ENCODE assay signal across 1 cellular context in the genomic region with DNA sequence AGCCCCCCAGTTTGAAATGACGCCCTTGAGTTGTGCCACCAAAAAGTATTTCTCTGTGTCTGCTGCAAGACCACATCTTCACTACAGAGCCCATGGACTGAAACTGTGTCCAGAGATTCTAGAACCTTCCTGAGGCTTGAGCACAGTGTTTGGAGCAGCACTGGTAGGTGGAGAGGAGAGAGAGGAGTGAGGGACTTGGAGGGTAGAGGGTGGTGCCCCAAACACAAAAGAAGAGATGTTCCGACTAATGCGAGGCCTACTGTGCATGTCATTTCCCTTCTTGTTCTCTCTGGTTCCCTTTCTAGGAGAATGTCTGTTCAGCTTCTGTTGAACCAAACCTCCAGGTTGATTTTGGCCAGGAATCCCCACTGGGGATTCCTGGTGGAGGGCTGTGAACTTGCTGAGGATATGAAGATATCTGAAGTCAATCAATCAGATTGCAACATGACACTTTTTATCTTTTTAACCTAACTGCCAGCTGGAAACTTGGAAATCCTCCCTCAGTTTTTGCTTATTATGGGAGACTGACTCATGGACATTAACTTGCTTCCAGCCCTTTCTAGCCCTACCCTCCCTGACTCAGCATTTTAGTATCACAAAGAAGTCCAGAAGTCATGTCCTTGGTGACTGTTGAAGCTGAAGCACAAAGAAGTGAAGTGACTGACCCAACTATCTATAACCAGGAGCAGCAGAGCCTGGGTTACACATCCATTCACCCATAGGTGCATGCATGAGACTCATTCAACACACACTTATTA.
TF ChIP-seq lines count a peak whose summit lies in the region.

No MANE protein-coding gene starts in this region.

TF ChIP-seq in K562, 482 proteins besides CTCF, POLR2A, EP300 and RAD21 (continued from another document and continues in another):
- TF ChIP-seq, protein P1, sequence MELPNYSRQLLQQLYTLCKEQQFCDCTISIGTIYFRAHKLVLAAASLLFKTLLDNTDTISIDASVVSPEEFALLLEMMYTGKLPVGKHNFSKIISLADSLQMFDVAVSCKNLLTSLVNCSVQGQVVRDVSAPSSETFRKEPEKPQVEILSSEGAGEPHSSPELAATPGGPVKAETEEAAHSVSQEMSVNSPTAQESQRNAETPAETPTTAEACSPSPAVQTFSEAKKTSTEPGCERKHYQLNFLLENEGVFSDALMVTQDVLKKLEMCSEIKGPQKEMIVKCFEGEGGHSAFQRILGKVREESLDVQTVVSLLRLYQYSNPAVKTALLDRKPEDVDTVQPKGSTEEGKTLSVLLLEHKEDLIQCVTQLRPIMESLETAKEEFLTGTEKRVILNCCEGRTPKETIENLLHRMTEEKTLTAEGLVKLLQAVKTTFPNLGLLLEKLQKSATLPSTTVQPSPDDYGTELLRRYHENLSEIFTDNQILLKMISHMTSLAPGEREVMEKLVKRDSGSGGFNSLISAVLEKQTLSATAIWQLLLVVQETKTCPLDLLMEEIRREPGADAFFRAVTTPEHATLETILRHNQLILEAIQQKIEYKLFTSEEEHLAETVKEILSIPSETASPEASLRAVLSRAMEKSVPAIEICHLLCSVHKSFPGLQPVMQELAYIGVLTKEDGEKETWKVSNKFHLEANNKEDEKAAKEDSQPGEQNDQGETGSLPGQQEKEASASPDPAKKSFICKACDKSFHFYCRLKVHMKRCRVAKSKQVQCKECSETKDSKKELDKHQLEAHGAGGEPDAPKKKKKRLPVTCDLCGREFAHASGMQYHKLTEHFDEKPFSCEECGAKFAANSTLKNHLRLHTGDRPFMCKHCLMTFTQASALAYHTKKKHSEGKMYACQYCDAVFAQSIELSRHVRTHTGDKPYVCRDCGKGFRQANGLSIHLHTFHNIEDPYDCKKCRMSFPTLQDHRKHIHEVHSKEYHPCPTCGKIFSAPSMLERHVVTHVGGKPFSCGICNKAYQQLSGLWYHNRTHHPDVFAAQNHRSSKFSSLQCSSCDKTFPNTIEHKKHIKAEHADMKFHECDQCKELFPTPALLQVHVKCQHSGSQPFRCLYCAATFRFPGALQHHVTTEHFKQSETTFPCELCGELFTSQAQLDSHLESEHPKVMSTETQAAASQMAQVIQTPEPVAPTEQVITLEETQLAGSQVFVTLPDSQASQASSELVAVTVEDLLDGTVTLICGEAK (IDR thresholded peaks at IDR 0.05), result no peak
- TF ChIP-seq, protein P1 (CRISPR knock-in tag; IDR thresholded peaks at IDR 0.05), result no peak
- TF ChIP-seq, protein P2, sequence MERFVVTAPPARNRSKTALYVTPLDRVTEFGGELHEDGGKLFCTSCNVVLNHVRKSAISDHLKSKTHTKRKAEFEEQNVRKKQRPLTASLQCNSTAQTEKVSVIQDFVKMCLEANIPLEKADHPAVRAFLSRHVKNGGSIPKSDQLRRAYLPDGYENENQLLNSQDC (CRISPR knock-in tag; IDR thresholded peaks at IDR 0.05), result no peak
- TF ChIP-seq PYGO2 (tag; IDR thresholded peaks at IDR 0.05) (0 out of 2 replicates have a peak, but pooled peaks have one; percentile 13), GATAD2B (IDR thresholded peaks at IDR 0.05; ENCODE audit: borderline replicate concordance) (peak; percentile 74; the same call in 1 of the 2 replicates), IFI16 (CRISPR knock-in tag; IDR thresholded peaks at IDR 0.05) (no peak), CBFA2T2 (conservative IDR thresholded peaks at IDR 0.05) (peak; percentile 57), JUND (IDR thresholded peaks at IDR 0.05; ENCODE audit: borderline replicate concordance, low read depth, low read length) (peak; percentile 93), JUND (tag; IDR thresholded peaks at IDR 0.05; ENCODE audit: borderline replicate concordance, low read depth, low read length) (peak; percentile 81; the same call in 2 of the 3 replicates), ZSCAN32 (CRISPR knock-in tag; IDR thresholded peaks at IDR 0.05) (no peak), BMI1 (IDR thresholded peaks at IDR 0.05; ENCODE audit: low read length) (no peak), PCBP1 (IDR thresholded peaks at IDR 0.05; ENCODE audit: low read depth, low read length, poor library complexity, severe bottlenecking) (no peak), POLR2AphosphoS5 (IDR thresholded peaks at IDR 0.05; ENCODE audit: control insufficient read depth, insufficient read depth, low read depth, low read length) (0 out of 2 replicates have a peak, but pooled peaks have one; percentile 34), NFATC3 (IDR thresholded peaks at IDR 0.05) (no peak), ZNF347 (CRISPR knock-in tag; IDR thresholded peaks at IDR 0.05; ENCODE audit: low read depth) (no peak)
- TF ChIP-seq, protein P3, sequence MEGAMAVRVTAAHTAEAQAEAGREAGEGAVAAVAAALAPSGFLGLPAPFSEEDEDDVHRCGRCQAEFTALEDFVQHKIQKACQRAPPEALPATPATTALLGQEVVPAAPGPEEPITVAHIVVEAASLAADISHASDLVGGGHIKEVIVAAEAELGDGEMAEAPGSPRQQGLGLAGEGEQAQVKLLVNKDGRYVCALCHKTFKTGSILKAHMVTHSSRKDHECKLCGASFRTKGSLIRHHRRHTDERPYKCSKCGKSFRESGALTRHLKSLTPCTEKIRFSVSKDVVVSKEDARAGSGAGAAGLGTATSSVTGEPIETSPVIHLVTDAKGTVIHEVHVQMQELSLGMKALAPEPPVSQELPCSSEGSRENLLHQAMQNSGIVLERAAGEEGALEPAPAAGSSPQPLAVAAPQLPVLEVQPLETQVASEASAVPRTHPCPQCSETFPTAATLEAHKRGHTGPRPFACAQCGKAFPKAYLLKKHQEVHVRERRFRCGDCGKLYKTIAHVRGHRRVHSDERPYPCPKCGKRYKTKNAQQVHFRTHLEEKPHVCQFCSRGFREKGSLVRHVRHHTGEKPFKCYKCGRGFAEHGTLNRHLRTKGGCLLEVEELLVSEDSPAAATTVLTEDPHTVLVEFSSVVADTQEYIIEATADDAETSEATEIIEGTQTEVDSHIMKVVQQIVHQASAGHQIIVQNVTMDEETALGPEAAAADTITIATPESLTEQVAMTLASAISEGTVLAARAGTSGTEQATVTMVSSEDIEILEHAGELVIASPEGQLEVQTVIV (CRISPR knock-in tag; IDR thresholded peaks at IDR 0.05; ENCODE audit: borderline replicate concordance), result no peak
- TF ChIP-seq, protein P4, sequence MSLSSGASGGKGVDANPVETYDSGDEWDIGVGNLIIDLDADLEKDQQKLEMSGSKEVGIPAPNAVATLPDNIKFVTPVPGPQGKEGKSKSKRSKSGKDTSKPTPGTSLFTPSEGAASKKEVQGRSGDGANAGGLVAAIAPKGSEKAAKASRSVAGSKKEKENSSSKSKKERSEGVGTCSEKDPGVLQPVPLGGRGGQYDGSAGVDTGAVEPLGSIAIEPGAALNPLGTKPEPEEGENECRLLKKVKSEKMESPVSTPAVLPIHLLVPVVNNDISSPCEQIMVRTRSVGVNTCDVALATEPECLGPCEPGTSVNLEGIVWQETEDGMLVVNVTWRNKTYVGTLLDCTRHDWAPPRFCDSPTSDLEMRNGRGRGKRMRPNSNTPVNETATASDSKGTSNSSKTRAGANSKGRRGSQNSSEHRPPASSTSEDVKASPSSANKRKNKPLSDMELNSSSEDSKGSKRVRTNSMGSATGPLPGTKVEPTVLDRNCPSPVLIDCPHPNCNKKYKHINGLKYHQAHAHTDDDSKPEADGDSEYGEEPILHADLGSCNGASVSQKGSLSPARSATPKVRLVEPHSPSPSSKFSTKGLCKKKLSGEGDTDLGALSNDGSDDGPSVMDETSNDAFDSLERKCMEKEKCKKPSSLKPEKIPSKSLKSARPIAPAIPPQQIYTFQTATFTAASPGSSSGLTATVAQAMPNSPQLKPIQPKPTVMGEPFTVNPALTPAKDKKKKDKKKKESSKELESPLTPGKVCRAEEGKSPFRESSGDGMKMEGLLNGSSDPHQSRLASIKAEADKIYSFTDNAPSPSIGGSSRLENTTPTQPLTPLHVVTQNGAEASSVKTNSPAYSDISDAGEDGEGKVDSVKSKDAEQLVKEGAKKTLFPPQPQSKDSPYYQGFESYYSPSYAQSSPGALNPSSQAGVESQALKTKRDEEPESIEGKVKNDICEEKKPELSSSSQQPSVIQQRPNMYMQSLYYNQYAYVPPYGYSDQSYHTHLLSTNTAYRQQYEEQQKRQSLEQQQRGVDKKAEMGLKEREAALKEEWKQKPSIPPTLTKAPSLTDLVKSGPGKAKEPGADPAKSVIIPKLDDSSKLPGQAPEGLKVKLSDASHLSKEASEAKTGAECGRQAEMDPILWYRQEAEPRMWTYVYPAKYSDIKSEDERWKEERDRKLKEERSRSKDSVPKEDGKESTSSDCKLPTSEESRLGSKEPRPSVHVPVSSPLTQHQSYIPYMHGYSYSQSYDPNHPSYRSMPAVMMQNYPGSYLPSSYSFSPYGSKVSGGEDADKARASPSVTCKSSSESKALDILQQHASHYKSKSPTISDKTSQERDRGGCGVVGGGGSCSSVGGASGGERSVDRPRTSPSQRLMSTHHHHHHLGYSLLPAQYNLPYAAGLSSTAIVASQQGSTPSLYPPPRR (CRISPR knock-in tag; IDR thresholded peaks at IDR 0.05; ENCODE audit: borderline replicate concordance), result no peak
- TF ChIP-seq, protein P5, sequence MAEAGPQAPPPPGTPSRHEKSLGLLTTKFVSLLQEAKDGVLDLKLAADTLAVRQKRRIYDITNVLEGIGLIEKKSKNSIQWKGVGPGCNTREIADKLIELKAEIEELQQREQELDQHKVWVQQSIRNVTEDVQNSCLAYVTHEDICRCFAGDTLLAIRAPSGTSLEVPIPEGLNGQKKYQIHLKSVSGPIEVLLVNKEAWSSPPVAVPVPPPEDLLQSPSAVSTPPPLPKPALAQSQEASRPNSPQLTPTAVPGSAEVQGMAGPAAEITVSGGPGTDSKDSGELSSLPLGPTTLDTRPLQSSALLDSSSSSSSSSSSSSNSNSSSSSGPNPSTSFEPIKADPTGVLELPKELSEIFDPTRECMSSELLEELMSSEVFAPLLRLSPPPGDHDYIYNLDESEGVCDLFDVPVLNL (CRISPR knock-in tag; IDR thresholded peaks at IDR 0.05; ENCODE audit: low read depth), result no peak
- TF ChIP-seq, protein P6, sequence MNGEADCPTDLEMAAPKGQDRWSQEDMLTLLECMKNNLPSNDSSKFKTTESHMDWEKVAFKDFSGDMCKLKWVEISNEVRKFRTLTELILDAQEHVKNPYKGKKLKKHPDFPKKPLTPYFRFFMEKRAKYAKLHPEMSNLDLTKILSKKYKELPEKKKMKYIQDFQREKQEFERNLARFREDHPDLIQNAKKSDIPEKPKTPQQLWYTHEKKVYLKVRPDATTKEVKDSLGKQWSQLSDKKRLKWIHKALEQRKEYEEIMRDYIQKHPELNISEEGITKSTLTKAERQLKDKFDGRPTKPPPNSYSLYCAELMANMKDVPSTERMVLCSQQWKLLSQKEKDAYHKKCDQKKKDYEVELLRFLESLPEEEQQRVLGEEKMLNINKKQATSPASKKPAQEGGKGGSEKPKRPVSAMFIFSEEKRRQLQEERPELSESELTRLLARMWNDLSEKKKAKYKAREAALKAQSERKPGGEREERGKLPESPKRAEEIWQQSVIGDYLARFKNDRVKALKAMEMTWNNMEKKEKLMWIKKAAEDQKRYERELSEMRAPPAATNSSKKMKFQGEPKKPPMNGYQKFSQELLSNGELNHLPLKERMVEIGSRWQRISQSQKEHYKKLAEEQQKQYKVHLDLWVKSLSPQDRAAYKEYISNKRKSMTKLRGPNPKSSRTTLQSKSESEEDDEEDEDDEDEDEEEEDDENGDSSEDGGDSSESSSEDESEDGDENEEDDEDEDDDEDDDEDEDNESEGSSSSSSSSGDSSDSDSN (IDR thresholded peaks at IDR 0.05; ENCODE audit: borderline replicate concordance in 1 of 2, low read depth in 2 of 2, low read length in 2 of 2), result 0 out of 4 replicates have a peak, but pooled peaks of 1 of the 2 experiments have one; percentile 42
- TF ChIP-seq, protein P7, sequence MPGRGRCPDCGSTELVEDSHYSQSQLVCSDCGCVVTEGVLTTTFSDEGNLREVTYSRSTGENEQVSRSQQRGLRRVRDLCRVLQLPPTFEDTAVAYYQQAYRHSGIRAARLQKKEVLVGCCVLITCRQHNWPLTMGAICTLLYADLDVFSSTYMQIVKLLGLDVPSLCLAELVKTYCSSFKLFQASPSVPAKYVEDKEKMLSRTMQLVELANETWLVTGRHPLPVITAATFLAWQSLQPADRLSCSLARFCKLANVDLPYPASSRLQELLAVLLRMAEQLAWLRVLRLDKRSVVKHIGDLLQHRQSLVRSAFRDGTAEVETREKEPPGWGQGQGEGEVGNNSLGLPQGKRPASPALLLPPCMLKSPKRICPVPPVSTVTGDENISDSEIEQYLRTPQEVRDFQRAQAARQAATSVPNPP (IDR thresholded peaks at IDR 0.05; ENCODE audit: borderline replicate concordance, insufficient read depth, insufficient read length), result no peak
- TF ChIP-seq, protein P8, sequence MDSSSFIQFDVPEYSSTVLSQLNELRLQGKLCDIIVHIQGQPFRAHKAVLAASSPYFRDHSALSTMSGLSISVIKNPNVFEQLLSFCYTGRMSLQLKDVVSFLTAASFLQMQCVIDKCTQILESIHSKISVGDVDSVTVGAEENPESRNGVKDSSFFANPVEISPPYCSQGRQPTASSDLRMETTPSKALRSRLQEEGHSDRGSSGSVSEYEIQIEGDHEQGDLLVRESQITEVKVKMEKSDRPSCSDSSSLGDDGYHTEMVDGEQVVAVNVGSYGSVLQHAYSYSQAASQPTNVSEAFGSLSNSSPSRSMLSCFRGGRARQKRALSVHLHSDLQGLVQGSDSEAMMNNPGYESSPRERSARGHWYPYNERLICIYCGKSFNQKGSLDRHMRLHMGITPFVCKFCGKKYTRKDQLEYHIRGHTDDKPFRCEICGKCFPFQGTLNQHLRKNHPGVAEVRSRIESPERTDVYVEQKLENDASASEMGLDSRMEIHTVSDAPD (CRISPR knock-in tag; IDR thresholded peaks at IDR 0.05), result no peak
